ENCODE assay signal across 26 cellular contexts in genomic region chr7:136030330-136030729, GRCh38. TPM values are rescaled to one million over a fixed set of nuclear protein-coding genes. Genes with fewer than 3 reads are reported as not detected.
A peak's percentile ranks its signal among the peaks of the same experiment; 100 is the strongest.
DNase-seq lines count a peak whose midpoint lies in the region; ATAC-seq and TF ChIP-seq lines count a peak whose summit lies in the region.
"Had no signal": no experiment of that assay in that cellular context is flagged by ENCODE, and none has a peak within 500 bp of the region (broad histone marks: within the 10 kb centered on the region; RNA-seq: fewer than 3 reads in every experiment).

No MANE protein-coding gene starts in this region.

- intact Hi-C loops in PC-3 (cut with micrococcal nuclease): no loop called here

- H3K9ac ChIP-seq in PC-3 (ENCODE audit: low read length): no peak overlapping the region
- H3K9ac ChIP-seq: BLaER1 treated with 17β-estradiol and CSF1 and Interleukin-3, amounts not matched to agents 10 nM and 100 nM had no signal

- H3K36me3 ChIP-seq in PC-3 (ENCODE audit: low read depth, low read length): no peaks in the 10 kb centered on the region
- H3K36me3 ChIP-seq: BLaER1 treated with 17β-estradiol and CSF1 and Interleukin-3, amounts not matched to agents 10 nM and 100 nM had no signal

- H2AFZ ChIP-seq in PC-3 (ENCODE audit: low read length): no peak overlapping the region

- H4K20me1 ChIP-seq in PC-3 (ENCODE audit: low read length): no peaks in the 10 kb centered on the region
- H4K20me1 ChIP-seq: BLaER1 treated with 17β-estradiol and CSF1 and Interleukin-3, amounts not matched to agents 10 nM and 100 nM had no signal

- H3K27me3 ChIP-seq in PC-3 (ENCODE audit: low read length): 0 out of 2 replicates have a peak, but pooled peaks cover 6% of the 10 kb centered on the region
- H3K27me3 ChIP-seq: BLaER1 treated with 17β-estradiol and CSF1 and Interleukin-3, amounts not matched to agents 10 nM and 100 nM had no signal

- POLR2A ChIA-PET in PC-3 (lab: Charles Lee; ENCODE audit: unreplicated experiment): no interaction called here

- CTCF ChIA-PET in PC-3 (lab: Charles Lee): no interaction called here

- no peaks in the 10 kb centered on the region for H3K9me3 ChIP-seq in PC-3 (ENCODE audit: low read length)
- H3K9me3 ChIP-seq: BLaER1 treated with 17β-estradiol and CSF1 and Interleukin-3, amounts not matched to agents 10 nM and 100 nM had no signal

- BruUV-seq in PC-3 (replicated peaks; lab: Mats Ljungman, UMichigan): no TSS peak

- no peak overlapping the region for H3K27ac Mint-ChIP-seq in chondrocyte (ENCODE audit: unreplicated experiment)
- H3K27ac Mint-ChIP-seq: CD4-positive, alpha-beta memory T cell; T-cell had no signal

- no peaks in the 10 kb centered on the region for H3K79me2 ChIP-seq in PC-3 (ENCODE audit: low read length)

- H3K4me1 ChIP-seq in PC-3 (ENCODE audit: insufficient read depth, low read length): peaks cover 18% of the 10 kb centered on the region

- H3F3A ChIP-seq in PC-3 (ENCODE audit: low read length, unreplicated experiment): peaks cover 2% of the 10 kb centered on the region

- H3K9me2 ChIP-seq in PC-3 (replicated peaks; ENCODE audit: low read length): no peaks in the 10 kb centered on the region

- DNase-seq in PC-3: peak; percentile 46
- DNase-seq in epithelial cell of esophagus (ENCODE audit: low read depth): peak; percentile 2
- DNase-seq in foreskin fibroblast: no peak
- no peak for DNase-seq in AG20443 (ENCODE audit: low spot score)
- no peak for DNase-seq in chondrocyte (ENCODE audit: low spot score)
- DNase-seq in H4 (ENCODE audit: low spot score): no peak
- DNase-seq: AML-193; CD4-positive, alpha-beta memory T cell; COR-L47; IMR-90; KG1; NCI-H1092; NCI-H1417 treated with DMSO at 0.1 percent for 48 hours; NCI-H1694 treated with DMSO at 0.1 percent for 48 hours; NCI-H2081 treated with DMSO at 0.1 percent for 48 hours; NCI-H2171 treated with DMSO at 0.1 percent for 48 hours; NCI-H524; NCI-H748 treated with DMSO at 0.1 percent for 48 hours; NK-92 treated with Interleukin-12 subunit alpha and Interleukin-12 subunit beta, amount 100 ng/mL, for 24 hours; SHP77; T-cell had no signal

- H3K4me1 Mint-ChIP-seq in chondrocyte (ENCODE audit: low read depth): no peaks in the 10 kb centered on the region

- no peak overlapping the region for H3K4me3 Mint-ChIP-seq in chondrocyte (ENCODE audit: unreplicated experiment)
- H3K4me3 Mint-ChIP-seq: CD4-positive, alpha-beta memory T cell; T-cell had no signal

- no peaks in the 10 kb centered on the region for H3K36me3 Mint-ChIP-seq in chondrocyte (ENCODE audit: low read depth)

- ATAC-seq in GM18502 (IDR thresholded peaks at IDR 0.05; ENCODE audit: poor library complexity, unreplicated experiment) (peak; percentile 7), HG02678 (IDR thresholded peaks at IDR 0.05; ENCODE audit: unreplicated experiment) (peak; percentile 3), PC-3 (peak; percentile 73)
- ATAC-seq: HCT116, T-cell had no signal

- H3K27ac ChIP-seq in PC-3 (ENCODE audit: low read length): peak overlapping the region; percentile 81
- H3K27ac ChIP-seq: BLaER1 treated with 17β-estradiol and CSF1 and Interleukin-3, amounts not matched to agents 10 nM and 100 nM; PC-9 had no signal

- H3K4me2 ChIP-seq in PC-3 (ENCODE audit: low read length): peak overlapping the region; percentile 39
- H3K4me2 ChIP-seq: BLaER1 treated with 17β-estradiol and CSF1 and Interleukin-3, amounts not matched to agents 10 nM and 100 nM had no signal

- no peak for TF ChIP-seq CTCF in PC-3 (conservative IDR thresholded peaks at IDR 0.05; ENCODE audit: low read depth, low read length)
- no peak for TF ChIP-seq CTCF in epithelial cell of esophagus (IDR thresholded peaks at IDR 0.05; ENCODE audit: insufficient read depth, low read depth, low read length, missing control alignments)
- TF ChIP-seq CTCF in foreskin fibroblast (IDR thresholded peaks at IDR 0.05; ENCODE audit: low read depth, low read length): no peak
- TF ChIP-seq CTCF in chondrocyte (IDR thresholded peaks at IDR 0.05): no peak

- H3K27me3 Mint-ChIP-seq in chondrocyte (ENCODE audit: low read depth): peaks cover 26% of the 10 kb centered on the region
- H3K27me3 Mint-ChIP-seq: CD4-positive, alpha-beta memory T cell; T-cell had no signal

- H3K4me3 ChIP-seq in PC-3 (ENCODE audit: low read length) (no peak overlapping the region), epithelial cell of esophagus (ENCODE audit: low read length) (no peak overlapping the region), foreskin fibroblast (ENCODE audit: low read depth in 1 of 2, low read length in 2 of 2) (no peak overlapping the region)
- H3K4me3 ChIP-seq: BLaER1 treated with 17β-estradiol and CSF1 and Interleukin-3, amounts not matched to agents 10 nM and 100 nM; PC-9 had no signal

- no peaks in the 10 kb centered on the region for H3K9me3 Mint-ChIP-seq in chondrocyte (ENCODE audit: low read depth)
- H3K9me3 Mint-ChIP-seq: CD4-positive, alpha-beta memory T cell; T-cell had no signal

RNA-seq across cellular contexts. Expression of gene MTPN, which starts 53.2 kb away (rescaled TPM):
- total RNA-seq in PC-3 (2014; rRNA removed): 96.0 and 113 TPM in 2 replicates
- 134 to 148 TPM (median 142 TPM) in 3 replicates for total RNA-seq in chondrocyte
- 141 and 205 TPM in 2 replicates for total RNA-seq in H4 (2014; rRNA removed; shearing (Covaris generic))

Comparison
In these comparisons a context has a peak if more than half of its experiments do, and no peak if none do; other contexts are left out.
1. ATAC-seq: peak in every context shown above with its lines; median percentile 73 in PC-3; 7 in GM18502; 3 in HG02678.
2. DNase-seq: peak in PC-3 (single experiment) and epithelial cell of esophagus (single experiment); none in foreskin fibroblast (0 of 2), AG20443 (single experiment), chondrocyte (single experiment) and H4 (single experiment).